21 cellular contexts compared by ENCODE assay signal in the genomic region with DNA sequence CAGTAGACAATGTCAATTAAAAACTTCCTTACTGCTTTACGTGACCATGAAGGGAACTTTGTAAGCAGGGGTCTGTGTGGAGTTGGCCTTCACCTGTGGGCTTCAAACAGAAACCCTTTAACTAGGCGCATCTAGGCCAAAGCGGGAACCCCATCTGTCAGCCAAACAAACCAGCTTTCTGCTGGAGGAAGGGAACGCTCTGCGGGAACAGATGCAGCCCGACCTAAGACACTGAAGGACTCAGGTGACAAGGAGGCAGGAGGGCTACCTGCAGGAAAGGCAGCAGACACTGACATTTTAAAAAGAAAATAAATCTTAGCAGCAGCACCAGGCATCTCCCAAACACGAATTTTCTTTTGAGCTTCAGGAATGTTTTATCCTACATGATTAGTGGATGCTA.
"Had no signal": no experiment of that assay in that cellular context is flagged by ENCODE, and none has a peak within 500 bp of the region (broad histone marks: within the 10 kb centered on the region; RNA-seq: fewer than 3 reads in every experiment).

No MANE protein-coding gene starts in this region.

- DNase-seq: effector memory CD4-positive, alpha-beta T cell; gastrocnemius medialis; kidney; left cardiac atrium; left ventricle myocardium inferior; lower lobe of right lung; midbrain; nucleus accumbens; ovary; sigmoid colon; stimulated activated naive CD4-positive, alpha-beta T cell; stomach; trophoblast cell had no signal

- H3K9me3 Mint-ChIP-seq: memory B cell; natural killer cell treated with Interleukin-12 subunit alpha and Interleukin-12 subunit beta and Interleukin-15 and Interleukin-18, amount 100 ng/mL, for 72 hours; neural progenitor cell had no signal

- H3K4me3 ChIP-seq: esophagus muscularis mucosa, gastrocnemius medialis, left ventricle myocardium inferior, lower lobe of right lung, neural progenitor cell, ovary, right atrium auricular region, sigmoid colon, skin epidermis, stomach, thoracic aorta had no signal

- H3K4me1 ChIP-seq: gastrocnemius medialis had no signal

- H3K27me3 ChIP-seq: esophagus muscularis mucosa, gastrocnemius medialis, neural progenitor cell, ovary, right atrium auricular region, sigmoid colon, stomach had no signal

- H3K4me2 ChIP-seq: neural progenitor cell had no signal

- H3K4me3 Mint-ChIP-seq: memory B cell; natural killer cell treated with Interleukin-12 subunit alpha and Interleukin-12 subunit beta and Interleukin-15 and Interleukin-18, amount 100 ng/mL, for 72 hours; neural progenitor cell had no signal

- H3K27ac Mint-ChIP-seq: memory B cell; natural killer cell treated with Interleukin-12 subunit alpha and Interleukin-12 subunit beta and Interleukin-15 and Interleukin-18, amount 100 ng/mL, for 72 hours; neural progenitor cell had no signal

- H3K4me1 Mint-ChIP-seq: memory B cell had no signal

- H3K9me3 ChIP-seq: esophagus muscularis mucosa, gastrocnemius medialis, left ventricle myocardium inferior, lower lobe of right lung, ovary, right atrium auricular region, sigmoid colon, stomach, thoracic aorta had no signal

- ATAC-seq: gastrocnemius medialis; left cardiac atrium; natural killer cell treated with Interleukin-12 subunit alpha and Interleukin-12 subunit beta and Interleukin-15 and Interleukin-18, amount 100 ng/mL, for 72 hours had no signal

- H3K36me3 ChIP-seq: esophagus muscularis mucosa, gastrocnemius medialis, left ventricle myocardium inferior, lower lobe of right lung, neural progenitor cell, ovary, right atrium auricular region, sigmoid colon, stomach, thoracic aorta had no signal

- H3K27ac ChIP-seq: epithelial cell of prostate, esophagus muscularis mucosa, gastrocnemius medialis, left ventricle myocardium inferior, lower lobe of right lung, neural progenitor cell, ovary, right atrium auricular region, sigmoid colon, skin epidermis, stomach, thoracic aorta had no signal

- H3K36me3 Mint-ChIP-seq: memory B cell; natural killer cell treated with Interleukin-12 subunit alpha and Interleukin-12 subunit beta and Interleukin-15 and Interleukin-18, amount 100 ng/mL, for 72 hours had no signal

- H3K27me3 Mint-ChIP-seq: natural killer cell treated with Interleukin-12 subunit alpha and Interleukin-12 subunit beta and Interleukin-15 and Interleukin-18, amount 100 ng/mL, for 72 hours had no signal

- H2AFZ ChIP-seq: neural progenitor cell had no signal
